In the genomic region with DNA sequence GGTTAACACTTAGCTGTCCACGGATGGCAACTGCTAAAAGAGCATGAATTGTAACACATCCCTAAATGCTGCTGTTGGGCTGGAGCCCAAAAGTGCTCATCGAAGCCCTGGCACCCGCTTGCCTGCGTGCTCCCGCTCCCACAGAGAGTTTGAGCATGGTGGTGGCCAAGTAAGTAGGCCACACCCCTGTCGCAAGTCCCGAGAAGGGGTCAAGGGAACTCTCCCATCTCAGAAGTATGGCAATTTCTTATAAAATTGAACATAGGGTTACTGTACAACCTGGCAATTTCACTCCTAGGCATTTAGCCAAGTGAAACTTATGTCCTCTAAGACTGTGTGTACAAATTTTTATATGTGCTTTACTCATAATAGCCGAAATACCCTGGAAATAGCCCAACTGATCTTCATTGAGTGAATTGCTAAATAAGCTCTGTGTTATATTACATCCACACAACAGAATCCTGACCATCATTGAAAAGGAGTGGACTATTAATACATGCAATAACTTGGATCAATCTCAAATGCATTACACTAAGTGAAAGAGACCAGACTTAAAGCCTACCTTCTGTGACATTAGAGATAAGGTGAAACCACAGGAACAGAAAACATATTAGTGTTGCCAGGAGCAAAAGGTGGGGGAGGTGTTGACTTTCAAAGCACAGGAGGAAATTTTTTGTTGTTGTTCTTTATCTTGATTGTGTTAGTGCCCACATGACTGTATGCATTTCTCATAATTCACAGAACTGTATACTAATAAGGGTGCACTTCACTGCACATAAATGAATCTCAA, we compare ENCODE assay signal across 13 cellular contexts.
DNase-seq lines count a peak whose midpoint lies in the region; ATAC-seq, FAIRE-seq and TF ChIP-seq lines count a peak whose summit lies in the region.
"Had no signal": no experiment of that assay in that cellular context is flagged by ENCODE, and none has a peak within 500 bp of the region (broad histone marks: within the 10 kb centered on the region; RNA-seq: fewer than 3 reads in every experiment).

No MANE protein-coding gene starts in this region.

- ATAC-seq in HG02588 (IDR thresholded peaks at IDR 0.05; ENCODE audit: unreplicated experiment) = no peak

- H3K27ac ChIP-seq in RWPE1 = peak overlapping the region; percentile 44
- H3K27ac ChIP-seq: GM23248, left ventricle myocardium inferior, prostate gland, SJCRH30 had no signal

- peaks cover 12% of the 10 kb centered on the region for H3K36me3 Mint-ChIP-seq in activated naive CD4-positive, alpha-beta T cell treated with anti-CD3 and anti-CD28 coated beads, Interleukin-2, amount 10 ng/mL, durations not matched to agents 7 days and 5 days

- no peaks in the 10 kb centered on the region for H3K9me3 Mint-ChIP-seq in activated naive CD4-positive, alpha-beta T cell treated with anti-CD3 and anti-CD28 coated beads, Interleukin-2, amount 10 ng/mL, durations not matched to agents 7 days and 5 days

- no peak for TF ChIP-seq CTCF in RWPE1 (conservative IDR thresholded peaks at IDR 0.05; ENCODE audit: low read depth)

- no peaks in the 10 kb centered on the region for H3K27me3 Mint-ChIP-seq in activated naive CD4-positive, alpha-beta T cell treated with anti-CD3 and anti-CD28 coated beads, Interleukin-2, amount 10 ng/mL, durations not matched to agents 7 days and 5 days

- DNase-seq in activated naive CD4-positive, alpha-beta T cell treated with anti-CD3 and anti-CD28 coated beads, Interleukin-2, amount 10 ng/mL, durations not matched to agents 7 days and 5 days = peak; percentile 40
- DNase-seq in activated naive CD4-positive, alpha-beta T cell treated with anti-CD3 and anti-CD28 coated beads, Interleukin-2, amount 50 U/mL, for 16 hours = no peak
- DNase-seq in RWPE1 (ENCODE audit: low spot score) (no peak), urothelium cell line (ENCODE audit: low spot score) (no peak), OCI-M2 (lab: John Stamatoyannopoulos, UW; ENCODE audit: unreplicated experiment) (no peak), medulla oblongata (ENCODE audit: extremely low spot score) (no peak)
- DNase-seq in central memory CD4-positive, alpha-beta T cell = peak; percentile 65
- DNase-seq: GM23248, left ventricle myocardium inferior, NCI-H187 treated with DMSO at 0.1 percent for 48 hours, SJCRH30 had no signal

- peaks cover 73% of the 10 kb centered on the region for H3K4me1 Mint-ChIP-seq in activated naive CD4-positive, alpha-beta T cell treated with anti-CD3 and anti-CD28 coated beads, Interleukin-2, amount 10 ng/mL, durations not matched to agents 7 days and 5 days

- CTCF ChIA-PET in activated naive CD4-positive, alpha-beta T cell treated with anti-CD3 and anti-CD28 coated beads, Interleukin-2, amount 10 ng/mL, durations not matched to agents 7 days and 5 days (lab: Charles Lee) = interaction anchor here (1.6 kb wide), 1 partner anchor 23 kb away, joined by 6 read pairs; no protein-coding TSS in a partner anchor
- CTCF ChIA-PET in RWPE1 (lab: Yijun Ruan, JAX) = interaction anchor here (0.6 kb wide), 1 partner anchor 24 kb away, joined by 3 read pairs; no protein-coding TSS in a partner anchor

- H3K4me3 Mint-ChIP-seq in activated naive CD4-positive, alpha-beta T cell treated with anti-CD3 and anti-CD28 coated beads, Interleukin-2, amount 10 ng/mL, durations not matched to agents 7 days and 5 days = no peak overlapping the region

- peak overlapping the region; percentile 92 for H3K27ac Mint-ChIP-seq in activated naive CD4-positive, alpha-beta T cell treated with anti-CD3 and anti-CD28 coated beads, Interleukin-2, amount 10 ng/mL, durations not matched to agents 7 days and 5 days

- POLR2A ChIA-PET in RWPE1 (lab: Yijun Ruan, JAX; ENCODE audit: low non-redundant PET) = no interaction called here

- FAIRE-seq in urothelium cell line (lab: Jason Lieb, UNC) = peak; percentile 23

Comparison
In these comparisons a context has a peak if more than half of its experiments do, and no peak if none do; other contexts are left out.
1. DNase-seq: peak in activated naive CD4-positive, alpha-beta T cell treated with anti-CD3 and anti-CD28 coated beads, Interleukin-2, amount 10 ng/mL, durations not matched to agents 7 days and 5 days (single experiment) and central memory CD4-positive, alpha-beta T cell (single experiment); none in activated naive CD4-positive, alpha-beta T cell treated with anti-CD3 and anti-CD28 coated beads, Interleukin-2, amount 50 U/mL, for 16 hours (single experiment), RWPE1 (single experiment), urothelium cell line (single experiment), OCI-M2 (single experiment) and medulla oblongata (single experiment).